ENCODE assay signal across 10 cellular contexts in genomic region chr3:71127052-71127451, GRCh38.
DNase-seq lines count a peak whose midpoint lies in the region; ATAC-seq and TF ChIP-seq lines count a peak whose summit lies in the region.
"Had no signal": no experiment of that assay in that cellular context is flagged by ENCODE, and none has a peak within 500 bp of the region (broad histone marks: within the 10 kb centered on the region; RNA-seq: fewer than 3 reads in every experiment).

No MANE protein-coding gene starts in this region.

- peak overlapping the region; percentile 44 for H2AFZ ChIP-seq in ACC112 (ENCODE audit: low read length, unreplicated experiment)

- no peak for ATAC-seq in GM21717 (IDR thresholded peaks at IDR 0.05; ENCODE audit: unreplicated experiment)
- ATAC-seq in HG03025 (IDR thresholded peaks at IDR 0.05; ENCODE audit: low FRiP score, unreplicated experiment), result no peak

- H3K4me1 Mint-ChIP-seq in IgD-negative memory B cell (peaks cover 48 to 65% (median 61%) of the 10 kb centered on the region in 3 donors), chondrocyte (ENCODE audit: low read depth) (peaks cover 80% of the 10 kb centered on the region), nephron (peaks cover 50% of the 10 kb centered on the region), glutamatergic neuron (ENCODE audit: low read depth, unreplicated experiment) (peaks cover 18% of the 10 kb centered on the region)

- H3K27me3 ChIP-seq in ACC112 (ENCODE audit: insufficient read depth, low read length), result no peaks in the 10 kb centered on the region

- H3K36me3 ChIP-seq in ACC112 (ENCODE audit: insufficient read depth, low read length), result no peaks in the 10 kb centered on the region

- H3K9me3 Mint-ChIP-seq in IgD-negative memory B cell, result no peaks in the 10 kb centered on the region
- no peaks in the 10 kb centered on the region for H3K9me3 Mint-ChIP-seq in chondrocyte (ENCODE audit: low read depth)
- no peaks in the 10 kb centered on the region for H3K9me3 Mint-ChIP-seq in nephron
- no peaks in the 10 kb centered on the region for H3K9me3 Mint-ChIP-seq in glutamatergic neuron (ENCODE audit: unreplicated experiment)
- H3K9me3 Mint-ChIP-seq: dendritic cell treated with granulocyte-macrophage colony-stimulating factor and Interleukin-4, amounts not matched to agents 40 ng/mL and 50 ng/mL, for 4 days had no signal

- peaks cover 4% of the 10 kb centered on the region for H3K27me3 Mint-ChIP-seq in IgD-negative memory B cell
- no peaks in the 10 kb centered on the region for H3K27me3 Mint-ChIP-seq in chondrocyte (ENCODE audit: low read depth)
- H3K27me3 Mint-ChIP-seq in nephron (ENCODE audit: low read depth), result no peaks in the 10 kb centered on the region
- H3K27me3 Mint-ChIP-seq in glutamatergic neuron (ENCODE audit: unreplicated experiment), result no peaks in the 10 kb centered on the region
- H3K27me3 Mint-ChIP-seq: dendritic cell treated with granulocyte-macrophage colony-stimulating factor and Interleukin-4, amounts not matched to agents 40 ng/mL and 50 ng/mL, for 4 days had no signal

- peaks cover 60% of the 10 kb centered on the region for H3K79me2 ChIP-seq in ACC112 (ENCODE audit: control insufficient read depth, insufficient read depth, low read length, unreplicated experiment)

- H3K27ac Mint-ChIP-seq in IgD-negative memory B cell, result peak overlapping the region; percentile 71 to 97 (median 90)
- peak overlapping the region; percentile 96 for H3K27ac Mint-ChIP-seq in chondrocyte (ENCODE audit: unreplicated experiment)
- peak overlapping the region; percentile 37 to 54 (median 53) for H3K27ac Mint-ChIP-seq in nephron
- no peak overlapping the region for H3K27ac Mint-ChIP-seq in glutamatergic neuron (ENCODE audit: unreplicated experiment)
- H3K27ac Mint-ChIP-seq: dendritic cell treated with granulocyte-macrophage colony-stimulating factor and Interleukin-4, amounts not matched to agents 40 ng/mL and 50 ng/mL, for 4 days had no signal

- DNase-seq in chondrocyte (ENCODE audit: low spot score), result no peak
- DNase-seq in stimulated activated naive CD4-positive, alpha-beta T cell treated with Interleukin-2 at 50 U/mL for 16 hours (lab: John Stamatoyannopoulos, UW), result no peak
- no peak for DNase-seq in glutamatergic neuron
- DNase-seq: NCI-H526 treated with DMSO at 0.1 percent for 48 hours had no signal

- peaks cover 2% of the 10 kb centered on the region for H3K36me3 Mint-ChIP-seq in IgD-negative memory B cell
- no peaks in the 10 kb centered on the region for H3K36me3 Mint-ChIP-seq in chondrocyte (ENCODE audit: low read depth)
- no peaks in the 10 kb centered on the region for H3K36me3 Mint-ChIP-seq in nephron (ENCODE audit: low read depth)
- no peaks in the 10 kb centered on the region for H3K36me3 Mint-ChIP-seq in glutamatergic neuron (ENCODE audit: unreplicated experiment)

- H3K4me3 Mint-ChIP-seq in IgD-negative memory B cell, result peak overlapping the region; percentile 89 to 95 (median 93)
- H3K4me3 Mint-ChIP-seq in chondrocyte (ENCODE audit: unreplicated experiment), result peak overlapping the region; percentile 79
- H3K4me3 Mint-ChIP-seq in nephron, result peak overlapping the region in 1 of 3 experiments; percentile 63
- H3K4me3 Mint-ChIP-seq in glutamatergic neuron (ENCODE audit: unreplicated experiment), result no peak overlapping the region
- H3K4me3 Mint-ChIP-seq: dendritic cell treated with granulocyte-macrophage colony-stimulating factor and Interleukin-4, amounts not matched to agents 40 ng/mL and 50 ng/mL, for 4 days had no signal

- peak overlapping the region; percentile 88 for H3K4me3 ChIP-seq in ACC112 (ENCODE audit: low read depth, low read length)

- H3K4me1 ChIP-seq in ACC112 (ENCODE audit: control insufficient read depth, insufficient read depth, low read length, unreplicated experiment), result peaks cover 28% of the 10 kb centered on the region

- TF ChIP-seq CTCF in chondrocyte (IDR thresholded peaks at IDR 0.05) (no peak), nephron (IDR thresholded peaks at IDR 0.05; ENCODE audit: unreplicated experiment in 3 of 3) (no peak), glutamatergic neuron (IDR thresholded peaks at IDR 0.05; ENCODE audit: partially characterized antibody, unreplicated experiment) (no peak)

- H3K27ac ChIP-seq in ACC112 (ENCODE audit: low read depth, low read length), result peak overlapping the region; percentile 95
